In genomic region chr1:46603858-46604549, GRCh38 we compare ENCODE assay signal across 2 cellular contexts.
A peak's percentile ranks its signal among the peaks of the same experiment; 100 is the strongest.
TF ChIP-seq lines count a peak whose summit lies in the region.

MKNK1 (minus strand) TSS chr1:46604268; CDS start chr1:46583327, 20,941 bp downstream.

TF ChIP-seq in IMR-90, 13 proteins besides CTCF, POLR2A, EP300 and RAD21 (continued from another document):
- 0 out of 2 replicates have a peak, but pooled peaks have one; percentile 21 for TF ChIP-seq USF2 (IDR thresholded peaks at IDR 0.05; ENCODE audit: low read depth, low read length)

TF ChIP-seq in PFSK-1, 5 proteins besides CTCF, POLR2A, EP300 and RAD21 (continued from another document):
- no peak for TF ChIP-seq REST (IDR thresholded peaks at IDR 0.05; ENCODE audit: insufficient read depth in 1 of 2, low read depth in 2 of 2, low read length in 2 of 2)
TF ChIP-seq in PFSK-1: peak in this region for 1.
